ENCODE assay signal across 8 cellular contexts in genomic region chr11:34357646-34358257, GRCh38.
DNase-seq lines count a peak whose midpoint lies in the region; ATAC-seq and TF ChIP-seq lines count a peak whose summit lies in the region.

TSS of gene ABTB2 (minus strand) at chr11:34358010.

- in situ Hi-C loops in GM18951 (cut with MboI; ENCODE audit: low sequenced_read_pairs, unreplicated experiment) = no loop called here

- TF ChIP-seq POLR2A in GM18951 (IDR thresholded peaks at IDR 0.05; ENCODE audit: extremely low read depth, insufficient read depth, insufficient read length) = peak; percentile 99

- DNase-seq in AG09309 (ENCODE audit: low read depth) = peak; percentile 87
- peak; percentile 99 for DNase-seq in NCI-H2227 (lab: John Stamatoyannopoulos, UW; ENCODE audit: unreplicated experiment)
- peak; percentile 97 to 98 for DNase-seq in cardiac fibroblast (ENCODE audit: low read depth in 2 of 2)
- peak; percentile 99 for DNase-seq in islet precursor cell
- peak; percentile 93 to 98 (median 94) for DNase-seq in stimulated activated CD4-positive, alpha-beta T cell treated with anti-CD3 and anti-CD28 coated beads, Interleukin-12 subunit alpha, Interleukin-12 subunit beta, amount 100 ng/mL, for 48 hours (ENCODE audit: low read depth in 2 of 3, low spot score in 1 of 3)

- H3K4me3 ChIP-seq in AG09309 (ENCODE audit: control insufficient read depth, low read depth, low read length) = peak within 1 kb of the TSS; percentile 54
- peak within 1 kb of the TSS; percentile 60 for H3K4me3 ChIP-seq in WI38 (ENCODE audit: low read depth, low read length)
- peak within 1 kb of the TSS; percentile 66 for H3K4me3 ChIP-seq in cardiac fibroblast (replicated peaks in 1 of 2; ENCODE audit: low read depth in 2 of 2, low read length in 2 of 2)

- TF ChIP-seq CTCF in AG09309 (IDR thresholded peaks at IDR 0.05; ENCODE audit: control insufficient read depth, insufficient read depth, low read depth, low read length, missing control alignments) (no peak), WI38 (IDR thresholded peaks at IDR 0.05; ENCODE audit: low read depth, low read length) (no peak), cardiac fibroblast (IDR thresholded peaks at IDR 0.05; ENCODE audit: low read depth, low read length) (no peak)

- peak; percentile 81 for ATAC-seq in HG03159 (IDR thresholded peaks at IDR 0.05; ENCODE audit: unreplicated experiment)

Comparison
In these comparisons a context has a peak if more than half of its experiments do, and no peak if none do; other contexts are left out.
1. Peak in every context shown above with its lines: DNase-seq, ATAC-seq and H3K4me3 ChIP-seq.